4 cellular contexts compared by ENCODE assay signal in the genomic region with DNA sequence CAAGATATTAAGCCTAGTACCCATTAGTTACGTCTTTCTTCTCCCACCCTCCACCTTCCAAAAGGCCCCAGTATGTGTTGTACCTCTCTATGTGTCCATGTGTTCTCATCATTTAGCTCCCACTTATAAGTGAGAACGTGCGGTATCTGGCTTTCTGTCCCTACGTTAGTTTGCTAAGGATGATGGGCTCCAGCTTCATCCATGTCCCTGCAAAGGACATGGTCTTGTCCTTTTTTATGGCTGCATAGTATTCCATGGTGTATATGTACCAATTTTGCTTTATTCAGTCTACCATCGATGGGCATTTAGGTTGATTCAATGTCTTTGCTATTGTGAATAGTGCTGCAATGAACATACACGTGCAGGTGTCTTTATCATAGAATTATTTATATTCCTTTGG. TPM values are rescaled to one million over a fixed set of nuclear protein-coding genes. Genes with fewer than 3 reads are reported as not detected.
"Had no signal": no experiment of that assay in that cellular context is flagged by ENCODE, and none has a peak within 500 bp of the region (broad histone marks: within the 10 kb centered on the region; RNA-seq: fewer than 3 reads in every experiment).

No MANE protein-coding gene starts in this region.

RNA-seq across cellular contexts. Expression of a gene that starts 29.7 kb away (rescaled TPM):
- total RNA-seq: LHCN-M2, MCF 10A, PC-3 had no signal
- polyA plus RNA-seq: SK-N-SH had no signal
